In genomic region chr7:87926581-87927461, GRCh38 we compare ENCODE assay signal across 9 cellular contexts. TPM values are rescaled to one million over a fixed set of nuclear protein-coding genes. Genes with fewer than 3 reads are reported as not detected.
DNase-seq lines count a peak whose midpoint lies in the region; ATAC-seq and TF ChIP-seq lines count a peak whose summit lies in the region.
"Had no signal": no experiment of that assay in that cellular context is flagged by ENCODE, and none has a peak within 500 bp of the region (broad histone marks: within the 10 kb centered on the region; RNA-seq: fewer than 3 reads in every experiment).

No MANE protein-coding gene starts in this region.

- TF ChIP-seq POLR2A in sigmoid colon (IDR thresholded peaks at IDR 0.05): no peak

- H3K9me3 ChIP-seq in hepatocyte (ENCODE audit: low read depth): no peaks in the 10 kb centered on the region
- no peaks in the 10 kb centered on the region for H3K9me3 ChIP-seq in sigmoid colon

- TF ChIP-seq CTCF in hepatocyte (IDR thresholded peaks at IDR 0.05; ENCODE audit: poor library complexity) (peak; percentile 28), sigmoid colon (IDR thresholded peaks at IDR 0.05) (no peak)

- no peaks in the 10 kb centered on the region for H3K79me2 ChIP-seq in hepatocyte
- H3K79me2 ChIP-seq: parathyroid adenoma had no signal

- H3K4me1 ChIP-seq in hepatocyte (ENCODE audit: insufficient read depth): no peaks in the 10 kb centered on the region
- no peaks in the 10 kb centered on the region for H3K4me1 ChIP-seq in sigmoid colon
- H3K4me1 ChIP-seq: parathyroid adenoma had no signal

- peak overlapping the region; percentile 94 for H3K27ac ChIP-seq in hepatocyte
- H3K27ac ChIP-seq in sigmoid colon: no peak overlapping the region
- H3K27ac ChIP-seq: parathyroid adenoma had no signal

- no peaks in the 10 kb centered on the region for H3K36me3 ChIP-seq in hepatocyte (replicated peaks; ENCODE audit: insufficient read depth, low read depth)
- no peaks in the 10 kb centered on the region for H3K36me3 ChIP-seq in sigmoid colon

- no peak for TF ChIP-seq EP300 in sigmoid colon (IDR thresholded peaks at IDR 0.05)

- peak; percentile 51 to 53 for ATAC-seq in activated CD4-positive, CD25-positive, alpha-beta regulatory T cell treated with anti-CD3 and anti-CD28 coated beads, Interleukin-2, amount 50 U/mL, for 24 hours
- ATAC-seq in HG02840 (IDR thresholded peaks at IDR 0.05; ENCODE audit: low FRiP score, unreplicated experiment): peak; percentile 96

- intact Hi-C loops in posterior cingulate gyrus (cut with DNase I) (no loop called here), sigmoid colon (cut with DNase I) (no loop called here)

- H3K27me3 ChIP-seq in hepatocyte (peaks cover 3% of the 10 kb centered on the region), sigmoid colon (no peaks in the 10 kb centered on the region)

- H4K20me1 ChIP-seq in hepatocyte (ENCODE audit: insufficient read depth, poor library complexity, severe bottlenecking): no peaks in the 10 kb centered on the region

- H2AFZ ChIP-seq in hepatocyte: peak overlapping the region; percentile 40
- H2AFZ ChIP-seq: parathyroid adenoma had no signal

- H3K4me2 ChIP-seq in hepatocyte: peak overlapping the region; percentile 23

- 51% methylated on average over 6 of the region's 6 CpGs for WGBS in hepatocyte (ENCODE audit: low lambda C conversion rate, missing lambda C conversion rate)
- WGBS in sigmoid colon, 2 donors: 34 to 47% methylated on average over 6 of the region's 6 CpGs

- H3K4me3 ChIP-seq in hepatocyte (no peak overlapping the region), sigmoid colon (no peak overlapping the region)

- no peaks in the 10 kb centered on the region for H3K9me2 ChIP-seq in hepatocyte (replicated peaks; ENCODE audit: insufficient read depth)

- no peak for DNase-seq in activated CD4-positive, CD25-positive, alpha-beta regulatory T cell (lab: John Stamatoyannopoulos, UW)
- DNase-seq in NCI-H2107 (lab: John Stamatoyannopoulos, UW): peak; percentile 35
- DNase-seq in hepatocyte (ENCODE audit: low spot score): peak; percentile 71
- DNase-seq in posterior cingulate gyrus: no peak
- DNase-seq in superior temporal gyrus (ENCODE audit: extremely low spot score): no peak
- DNase-seq in sigmoid colon: no peak

RNA-seq across cellular contexts. Expression of gene ADAM22, which starts 7.2 kb away (rescaled TPM):
- total RNA-seq in hepatocyte: 9.8 and 10.3 TPM in 2 replicates
- 1.6 and 3.4 TPM in 2 replicates for polyA plus RNA-seq in hepatocyte
- total RNA-seq in sigmoid colon: 1 to 10 TPM; 1.4 to 3.5 (median 1.9) TPM
- 1 to 10 TPM in 1 of 3 donors, under 1 TPM in 2; under 0.01 to 1.0 (median 0.23) TPM for polyA plus RNA-seq in sigmoid colon

RNA-seq across cellular contexts. Expression of gene DBF4, which starts 50.5 kb away (rescaled TPM):
- 17.8 and 21.1 TPM in 2 replicates for total RNA-seq in hepatocyte
- 6.7 and 13.7 TPM in 2 replicates for polyA plus RNA-seq in hepatocyte
- 1 to 10 TPM; 2.3 to 6.4 (median 3.0) TPM for total RNA-seq in sigmoid colon
- 10 to 100 TPM in 2 of 3 donors, 1 to 10 TPM in 1; 5.4 to 13.7 (median 12.5) TPM for polyA plus RNA-seq in sigmoid colon

RNA-seq across cellular contexts. Expression of gene SLC25A40, which starts 50.7 kb away (rescaled TPM):
- total RNA-seq in hepatocyte: 21.6 and 58.3 TPM in 2 replicates
- polyA plus RNA-seq in hepatocyte: 7.4 and 10.8 TPM in 2 replicates
- total RNA-seq in sigmoid colon: 10 to 100 TPM; 17.4 to 46.8 (median 21.9) TPM
- polyA plus RNA-seq in sigmoid colon: 10 to 100 TPM in 2 of 3 donors, 1 to 10 TPM in 1; 9.6 to 17.1 (median 12.1) TPM

Comparison
In these comparisons a context has a peak if more than half of its experiments do, and no peak if none do; other contexts are left out.
1. DNase-seq: peak in NCI-H2107 (single experiment) and hepatocyte (single experiment); none in activated CD4-positive, CD25-positive, alpha-beta regulatory T cell (0 of 4), posterior cingulate gyrus (0 of 10), superior temporal gyrus (single experiment) and sigmoid colon (single experiment).